Comparison of ENCODE assay signal across 8 cellular contexts in the genomic region with DNA sequence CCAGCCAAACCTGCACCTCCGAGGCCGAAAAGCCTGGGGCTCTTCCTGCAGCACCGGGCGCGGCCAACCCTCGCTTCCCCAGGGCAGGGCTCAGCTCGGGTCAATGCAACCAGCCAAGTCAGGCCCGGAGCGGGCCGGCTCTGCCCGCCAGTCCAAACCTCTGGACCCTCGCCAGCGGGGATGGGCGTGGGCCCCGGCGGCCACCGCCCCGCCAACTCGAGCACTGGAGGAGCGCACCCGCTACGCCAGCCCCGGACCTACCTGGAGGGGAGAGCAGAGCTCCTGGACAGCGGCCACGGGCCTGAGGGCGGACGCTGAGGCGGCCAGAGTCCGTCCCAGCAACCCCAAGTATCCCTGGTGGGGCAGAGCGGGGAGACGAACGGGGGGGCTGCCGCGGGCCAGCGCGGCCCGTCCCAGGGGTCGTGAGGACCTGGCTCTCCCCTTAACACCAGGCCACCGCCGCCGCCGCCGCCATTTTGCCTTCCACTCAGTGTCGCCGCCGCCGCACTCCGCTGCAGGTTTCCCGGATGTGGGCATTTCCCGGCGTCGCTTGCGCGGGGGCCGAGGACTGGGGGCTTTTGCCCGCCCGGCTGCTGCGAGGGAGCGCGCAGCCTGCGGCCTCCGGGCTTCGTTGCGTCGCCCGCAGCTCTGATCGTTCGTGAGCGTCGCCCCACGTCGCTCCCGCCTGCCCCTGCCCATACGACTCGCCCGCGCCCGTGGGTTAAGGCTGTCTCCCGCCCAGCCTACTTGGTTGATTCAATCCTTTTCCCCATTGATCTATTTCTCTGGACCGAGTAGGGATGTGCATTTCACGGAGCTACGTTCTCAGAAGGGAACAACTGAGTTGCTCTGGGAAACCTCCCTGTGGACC. TPM values are rescaled to one million over a fixed set of nuclear protein-coding genes. Genes with fewer than 3 reads are reported as not detected.
DNase-seq lines count a peak whose midpoint lies in the region; ATAC-seq and TF ChIP-seq lines count a peak whose summit lies in the region.

A gene (minus strand): TSS at position 514 of the 871 bp plus-strand sequence. CDS start 15,975 bp downstream, outside the sequence.

- no peak for TF ChIP-seq CTCF in right lobe of liver (IDR thresholded peaks at IDR 0.05)

- no peaks in the 10 kb centered on the region for H3K27me3 ChIP-seq in right lobe of liver

- peak; percentile 91 for DNase-seq in CD1c-positive myeloid dendritic cell (ENCODE audit: extremely low spot score)
- DNase-seq in NCI-H82 (lab: John Stamatoyannopoulos, UW): peak; percentile 91
- DNase-seq in activated CD4-positive, alpha-beta T cell treated with anti-CD3 and anti-CD28 coated beads, Interleukin-2, amount 50 U/mL, for 48 hours: peak; percentile 92 to 93
- DNase-seq in dermis microvascular lymphatic vessel endothelial cell (ENCODE audit: low read depth in 2 of 2): peak; percentile 64 to 84
- DNase-seq in right lobe of liver: peak; percentile 93 to 96 (median 96)
- peak; percentile 87 to 89 for DNase-seq in stimulated activated CD4-positive, alpha-beta T cell treated with anti-CD3 and anti-CD28 coated beads, Interleukin-4, amount 100 ng/mL, for 4 hours

- H3K4me3 ChIP-seq in right lobe of liver: peak within 1 kb of the TSS; percentile 73 to 83 (median 77)

- no peaks in the 10 kb centered on the region for H3K36me3 ChIP-seq in right lobe of liver

- H3K4me1 ChIP-seq in right lobe of liver: peaks cover 0 to 12% (median 4%) of the 10 kb centered on the region in 4 donors

- H3K27ac ChIP-seq in right lobe of liver: peak within 1 kb of the TSS; percentile 97 to 98 (median 98)

- no peaks in the 10 kb centered on the region for H3K9me3 ChIP-seq in right lobe of liver

- 0% methylated on average over 28 of the region's 82 CpGs for WGBS in right lobe of liver (ENCODE audit: insufficient coverage, low coverage, low lambda C conversion rate, missing lambda C conversion rate)

- peak; percentile 90 for ATAC-seq in GM19397 (IDR thresholded peaks at IDR 0.05; ENCODE audit: unreplicated experiment)
- ATAC-seq in HG03565 (IDR thresholded peaks at IDR 0.05; ENCODE audit: unreplicated experiment): peak; percentile 70
- ATAC-seq in right lobe of liver: peak; percentile 88 to 96 (median 91)

- TF ChIP-seq POLR2A in right lobe of liver (IDR thresholded peaks at IDR 0.05): peak; percentile 93

- intact Hi-C loops in right lobe of liver (cut with DNase I): no loop called here

RNA-seq across cellular contexts. Expression of the gene that starts here (rescaled TPM):
- 5.5 and 8.2 TPM in 2 replicates for total RNA-seq in dermis microvascular lymphatic vessel endothelial cell
- 10 to 100 TPM in 5 of 6 experiments, 1 to 10 TPM in 1; 9.5 to 16.6 (median 10.9) TPM for total RNA-seq in right lobe of liver

Comparison
In these comparisons a context has a peak if more than half of its experiments do, and no peak if none do; other contexts are left out.
1. Peak in every context shown above with its lines: DNase-seq, ATAC-seq, H3K4me3 ChIP-seq and H3K27ac ChIP-seq.